8 cellular contexts compared by ENCODE assay signal in the genomic region with DNA sequence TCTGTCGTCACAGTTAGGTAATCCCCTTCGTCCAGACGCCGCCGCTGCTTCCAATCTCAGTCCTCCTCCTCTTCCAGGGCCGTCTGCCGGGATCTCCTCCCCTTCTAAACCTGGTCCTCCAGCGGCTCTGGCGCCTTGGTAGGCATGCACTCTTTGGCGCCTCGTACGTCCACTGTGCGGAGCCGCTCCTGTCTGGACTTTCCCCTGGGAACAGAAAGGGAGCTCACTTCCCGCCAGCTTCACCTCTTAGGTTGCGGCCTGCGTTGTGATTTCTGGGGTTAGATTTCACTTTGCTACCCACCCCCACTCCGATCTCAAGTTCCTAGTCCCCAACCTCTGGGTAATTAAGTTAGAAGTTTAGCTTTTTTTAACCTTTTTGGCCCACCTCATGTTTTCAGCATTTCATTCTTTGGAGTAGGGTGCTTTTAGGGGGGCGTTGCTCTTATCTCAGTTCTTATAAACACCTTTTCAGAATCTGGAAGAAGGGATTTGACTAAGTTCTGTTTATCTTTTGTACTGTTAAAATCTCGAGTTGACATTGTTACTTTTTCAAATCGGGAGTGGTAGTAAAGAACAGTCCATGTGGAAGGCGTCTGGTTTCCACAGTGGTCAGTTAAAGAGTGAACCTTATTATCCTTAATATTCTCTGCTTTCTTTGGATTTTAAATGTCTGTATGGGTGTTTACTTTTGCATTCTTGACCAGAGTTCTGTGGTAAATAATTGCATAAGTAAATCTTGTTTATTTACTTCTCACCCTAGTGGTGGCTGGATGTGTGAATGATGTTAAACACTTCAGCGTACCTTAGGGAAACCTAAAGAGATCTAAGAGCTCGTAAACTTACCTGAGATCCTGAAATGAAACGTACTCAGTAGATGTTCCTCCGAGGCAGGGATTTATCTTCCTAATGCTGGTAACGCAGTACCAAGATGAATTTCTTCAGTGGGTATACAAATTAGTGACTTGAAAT. TPM values are rescaled to one million over a fixed set of nuclear protein-coding genes. Genes with fewer than 3 reads are reported as not detected.
DNase-seq lines count a peak whose midpoint lies in the region; ATAC-seq and TF ChIP-seq lines count a peak whose summit lies in the region.

No MANE protein-coding gene starts in this region.

- peak overlapping the region; percentile 90 to 99 for H3K9ac ChIP-seq in stomach smooth muscle (ENCODE audit: low read length in 2 of 2)

- CTCF ChIA-PET in AG04450 (lab: Charles Lee) = interaction anchor here (0.6 to 5.8 kb wide), 9 partner anchors 33 to 556 kb away, joined by 3 to 36 read pairs (median 3); no protein-coding TSS in a partner anchor

- H3K27me3 ChIP-seq in AG04450 (ENCODE audit: control insufficient read depth, insufficient read depth, low read length) = no peaks in the 10 kb centered on the region
- no peaks in the 10 kb centered on the region for H3K27me3 ChIP-seq in stomach smooth muscle (ENCODE audit: control insufficient read depth in 1 of 2, insufficient read depth in 2 of 2, low read length in 2 of 2)

- no peak for TF ChIP-seq CTCF in AG04450 (IDR thresholded peaks at IDR 0.05; ENCODE audit: low read depth, low read length)
- peak; percentile 22; the same call in 1 of the 3 replicates for TF ChIP-seq CTCF in GM12872 (IDR thresholded peaks at IDR 0.05; ENCODE audit: insufficient read depth, low read depth, low read length)

- H3K4me3 ChIP-seq in AG04450 (ENCODE audit: low read depth, low read length) (peak overlapping the region; percentile 96), stomach smooth muscle (ENCODE audit: low read length in 2 of 2) (peak overlapping the region; percentile 80 to 95)

- peaks cover 2% of the 10 kb centered on the region for H3K4me1 ChIP-seq in stomach smooth muscle (ENCODE audit: control insufficient read depth, insufficient read depth, low read length)

- in situ Hi-C loops in T47D (cut with HindIII; ENCODE audit: low pct_unique_long_range_greater_than_20kb, low sequenced_read_pairs) = no loop called here

- no peaks in the 10 kb centered on the region for H3K9me3 ChIP-seq in AG04450 (ENCODE audit: control insufficient read depth, insufficient read depth, low read length)
- no peaks in the 10 kb centered on the region for H3K9me3 ChIP-seq in stomach smooth muscle (ENCODE audit: control insufficient read depth in 2 of 2, low read length in 2 of 2)

- no peak for DNase-seq in AG04450 (ENCODE audit: low read depth, low spot score)
- DNase-seq in NCI-H524 treated with DMSO at 0.1 percent for 48 hours (lab: John Stamatoyannopoulos, UW) = peak; percentile 67
- DNase-seq in T47D (ENCODE audit: low read depth in 1 of 2, low spot score in 1 of 2) = peak; percentile 30 to 71
- peak; percentile 82 for DNase-seq in kidney glomerular epithelial cell (lab: John Stamatoyannopoulos, UW)
- no peak for DNase-seq in retina

- H3K27ac ChIP-seq in AG04450 (ENCODE audit: low read depth, low read length) (peak overlapping the region; percentile 100), stomach smooth muscle (ENCODE audit: low read length) (peak overlapping the region; percentile 97)

- H3K36me3 ChIP-seq in stomach smooth muscle (ENCODE audit: control insufficient read depth in 2 of 2, insufficient read depth in 2 of 2, low read length in 2 of 2) = no peaks in the 10 kb centered on the region

- peak; percentile 8 for ATAC-seq in HG03025 (IDR thresholded peaks at IDR 0.05; ENCODE audit: low FRiP score, unreplicated experiment)

- POLR2A ChIA-PET in AG04450 (lab: Yijun Ruan, JAX) = interaction anchor here (0.5 to 2.5 kb wide), 7 partner anchors 8 to 139 kb away, joined by 3 to 18 read pairs (median 7); partner anchors contain the start of genes EIF3J and GOLM2

RNA-seq across cellular contexts. Expression of gene CTDSPL2, which starts 0.6 kb away (rescaled TPM):
- polyA plus RNA-seq in AG04450 (2011; rRNA removed) = 43.8 and 59.6 TPM in 2 replicates
- 77.1 and 86.7 TPM in 2 replicates for polyA minus RNA-seq in AG04450 (2011; rRNA and poly(A)+ RNA removed)

Comparison
In these comparisons a context has a peak if more than half of its experiments do, and no peak if none do; other contexts are left out.
1. DNase-seq: peak in NCI-H524 treated with DMSO at 0.1 percent for 48 hours (single experiment), T47D (2 of 2) and kidney glomerular epithelial cell (single experiment); none in AG04450 (single experiment) and retina (single experiment).